20 cellular contexts compared by ENCODE assay signal in the genomic region with DNA sequence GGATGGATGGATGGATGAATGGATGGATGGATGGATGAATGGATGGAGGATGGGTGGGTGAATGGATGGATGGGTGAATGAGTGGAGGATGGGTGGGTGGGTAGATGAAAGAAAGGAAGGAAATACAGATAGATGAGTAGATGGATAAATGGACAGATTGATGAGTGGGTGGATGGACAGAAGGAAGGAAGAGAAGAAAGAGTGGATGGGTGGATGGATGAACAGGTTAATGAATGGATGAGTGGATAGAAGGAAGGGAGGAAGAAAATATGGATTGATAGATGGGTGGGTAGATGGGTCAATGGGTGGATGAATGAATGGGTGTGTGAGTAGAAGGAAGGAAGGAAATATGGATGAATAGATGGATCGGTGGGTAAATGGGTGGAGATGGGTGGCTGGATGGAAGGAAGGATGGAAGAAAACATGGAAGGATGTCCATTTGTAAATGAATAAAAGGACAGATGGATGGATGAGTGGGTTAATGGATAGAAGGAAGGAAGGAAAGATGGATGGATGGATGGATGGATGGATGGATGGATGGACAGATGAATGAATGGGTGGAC.
DNase-seq lines count a peak whose midpoint lies in the region; ATAC-seq, FAIRE-seq and TF ChIP-seq lines count a peak whose summit lies in the region.
"Had no signal": no experiment of that assay in that cellular context is flagged by ENCODE, and none has a peak within 500 bp of the region (broad histone marks: within the 10 kb centered on the region; RNA-seq: fewer than 3 reads in every experiment).

No MANE protein-coding gene starts in this region.

- no peak for TF ChIP-seq POLR2A in K562 (conservative IDR thresholded peaks at IDR 0.05)

- BruUV-seq in K562 (replicated peaks; lab: Mats Ljungman, UMichigan) = no TSS peak

- CTCF ChIA-PET in K562 (lab: Yijun Ruan, JAX; ENCODE audit: low intra/inter-chr PET ratio) = no interaction called here

- POLR2A ChIA-PET in K562 (lab: Yijun Ruan, JAX) = interaction anchor here (0.5 kb wide), 1 partner anchor 38 kb away, joined by 4 read pairs; no protein-coding TSS in a partner anchor

- no peaks in the 10 kb centered on the region for H3K9me3 ChIP-seq in K562 (replicated peaks; ENCODE audit: control insufficient read depth, insufficient read depth, low read depth, low read length)
- H3K9me3 ChIP-seq: Caco-2 had no signal

- peaks cover 0 to 16% of the 10 kb centered on the region in 2 experiments for H3K4me1 ChIP-seq in K562 (replicated peaks in 1 of 2; ENCODE audit: control insufficient read depth in 2 of 2, insufficient read depth in 2 of 2, low read length in 2 of 2)

- H3K27me3 ChIP-seq in K562 (ENCODE audit: control insufficient read depth in 2 of 2, insufficient read depth in 2 of 2, low read length in 2 of 2) = peaks cover 14 to 34% of the 10 kb centered on the region in 2 experiments; a peak in 4 of 5 replicates

- TF ChIP-seq EP300 in K562 (IDR thresholded peaks at IDR 0.05; ENCODE audit: low read length) = no peak

- no peak for TF ChIP-seq CTCF in K562 (IDR thresholded peaks at IDR 0.05 in 2 of 3, conservative IDR thresholded peaks at IDR 0.05 in 1 of 3; ENCODE audit: insufficient read depth in 2 of 3, low read depth in 1 of 3, low read length in 3 of 3)

- no peak overlapping the region for H3K9ac ChIP-seq in K562 (ENCODE audit: insufficient read depth in 1 of 2, low read depth in 2 of 2, low read length in 2 of 2)
- H3K9ac ChIP-seq: GM23248 had no signal

- no peaks in the 10 kb centered on the region for H3K36me3 ChIP-seq in K562 (ENCODE audit: control insufficient read depth, insufficient read depth, low read length)

- H3K27me3 Mint-ChIP-seq in stimulated activated naive CD8-positive, alpha-beta T cell treated with anti-CD3 and anti-CD28 coated beads, Interleukin-15, Interleukin-2, amounts not matched to agents 100 ng/mL and 50 ng/mL, for 24 hours = peaks cover 3% of the 10 kb centered on the region
- peaks cover 0 to 9% (median 3%) of the 10 kb centered on the region in 3 donors for H3K27me3 Mint-ChIP-seq in immature natural killer cell (ENCODE audit: low read depth in 3 of 3)
- H3K27me3 Mint-ChIP-seq in activated T-cell treated with anti-CD3 and anti-CD28 coated beads, Interleukin-2, amount 50 U/mL, for 72 hours (ENCODE audit: low read depth) = no peaks in the 10 kb centered on the region

- 0% methylated on average over 1 of the region's 1 CpG for WGBS in K562 (ENCODE audit: insufficient coverage, low coverage, missing lambda C conversion rate)

- H4K20me1 ChIP-seq in K562 (replicated peaks; ENCODE audit: control insufficient read depth, insufficient read depth, low read length) = no peaks in the 10 kb centered on the region; the same call in 1 of the 2 replicates

- ATAC-seq in stimulated activated naive CD8-positive, alpha-beta T cell treated with anti-CD3 and anti-CD28 coated beads, Interleukin-15, Interleukin-2, amounts not matched to agents 100 U/mL and 50 U/mL, for 24 hours = no peak
- no peak for ATAC-seq in K562
- ATAC-seq in activated T-cell treated with anti-CD3 and anti-CD28 coated beads, Interleukin-2, amount 50 U/mL, for 72 hours (replicated peaks in 1 of 2) = no peak
- ATAC-seq: CD8-positive, alpha-beta T cell; GM12878 had no signal

- in situ Hi-C loops in K562 (cut with MboI) = no loop called here

- no peak for TF ChIP-seq RAD21 in K562 (CRISPR knock-in tag; conservative IDR thresholded peaks at IDR 0.05 in 1 of 2, IDR thresholded peaks at IDR 0.05 in 1 of 2)

- no peak for DNase-seq in stimulated activated naive CD8-positive, alpha-beta T cell treated with anti-CD3 and anti-CD28 coated beads, Interleukin-15, Interleukin-2, amounts not matched to agents 100 U/mL and 50 U/mL, for 24 hours
- no peak for DNase-seq in K562 (ENCODE audit: extremely low read depth in 1 of 4, low spot score in 3 of 4)
- no peak for DNase-seq in immature natural killer cell
- no peak for DNase-seq in urothelium cell line (ENCODE audit: low spot score)
- no peak for DNase-seq in NCI-H1105 treated with DMSO at 0.1 percent for 48 hours (lab: John Stamatoyannopoulos, UW)
- no peak for DNase-seq in NCI-H2171 treated with DMSO at 0.1 percent for 48 hours (lab: John Stamatoyannopoulos, UW)
- no peak for DNase-seq in activated T-cell treated with anti-CD3 and anti-CD28 coated beads, Interleukin-2, amount 50 U/mL, for 72 hours
- DNase-seq: C1 segment of cervical spinal cord; Caco-2; CD8-positive, alpha-beta T cell; DMS153; DND-41; GM23248; H7; HCEC 1CT had no signal

- no peak overlapping the region for H2AFZ ChIP-seq in K562 (ENCODE audit: low read depth, low read length)
- H2AFZ ChIP-seq: GM23248 had no signal

- no peak overlapping the region for H3K4me3 ChIP-seq in K562
- H3K4me3 ChIP-seq: GM12878, GM23248 had no signal

- no peaks in the 10 kb centered on the region for H3K9me3 Mint-ChIP-seq in stimulated activated naive CD8-positive, alpha-beta T cell treated with anti-CD3 and anti-CD28 coated beads, Interleukin-15, Interleukin-2, amounts not matched to agents 100 ng/mL and 50 ng/mL, for 24 hours
- H3K9me3 Mint-ChIP-seq in immature natural killer cell = no peaks in the 10 kb centered on the region
- peaks cover 3 to 7% of the 10 kb centered on the region in 2 donors for H3K9me3 Mint-ChIP-seq in activated T-cell treated with anti-CD3 and anti-CD28 coated beads, Interleukin-2, amount 50 U/mL, for 72 hours
- H3K9me3 Mint-ChIP-seq: CD8-positive, alpha-beta T cell had no signal

- H3K27ac ChIP-seq in K562 (ENCODE audit: extremely low read depth, low read depth, low read length) = no peak overlapping the region
- H3K27ac ChIP-seq: GM23248 had no signal

- peaks cover 36% of the 10 kb centered on the region for H3K4me1 Mint-ChIP-seq in stimulated activated naive CD8-positive, alpha-beta T cell treated with anti-CD3 and anti-CD28 coated beads, Interleukin-15, Interleukin-2, amounts not matched to agents 100 ng/mL and 50 ng/mL, for 24 hours (ENCODE audit: low read depth)
- peaks cover 55 to 71% of the 10 kb centered on the region in 2 donors for H3K4me1 Mint-ChIP-seq in immature natural killer cell
- H3K4me1 Mint-ChIP-seq in activated T-cell treated with anti-CD3 and anti-CD28 coated beads, Interleukin-2, amount 50 U/mL, for 72 hours (ENCODE audit: low read depth) = peaks cover 27% of the 10 kb centered on the region

- no peaks in the 10 kb centered on the region for H3K36me3 Mint-ChIP-seq in stimulated activated naive CD8-positive, alpha-beta T cell treated with anti-CD3 and anti-CD28 coated beads, Interleukin-15, Interleukin-2, amounts not matched to agents 100 ng/mL and 50 ng/mL, for 24 hours (ENCODE audit: low read depth)
- peaks cover 0 to 4% (median 0%) of the 10 kb centered on the region in 3 donors for H3K36me3 Mint-ChIP-seq in immature natural killer cell
- H3K36me3 Mint-ChIP-seq in activated T-cell treated with anti-CD3 and anti-CD28 coated beads, Interleukin-2, amount 50 U/mL, for 72 hours (ENCODE audit: insufficient read depth in 2 of 2) = peaks cover 0 to 3% of the 10 kb centered on the region in 2 donors
- H3K36me3 Mint-ChIP-seq: CD8-positive, alpha-beta T cell had no signal

- FAIRE-seq in K562 (lab: Jason Lieb, UNC) (no peak), urothelium cell line (lab: Jason Lieb, UNC) (peak; percentile 77)
- FAIRE-seq: G401.6, GM12878, GM19239, H1 had no signal

- peak overlapping the region; percentile 57 for H3K27ac Mint-ChIP-seq in stimulated activated naive CD8-positive, alpha-beta T cell treated with anti-CD3 and anti-CD28 coated beads, Interleukin-15, Interleukin-2, amounts not matched to agents 100 ng/mL and 50 ng/mL, for 24 hours
- H3K27ac Mint-ChIP-seq in immature natural killer cell = peak overlapping the region in 5 of 6 donors; percentile 3 to 81 (median 42)
- H3K27ac Mint-ChIP-seq in activated T-cell treated with anti-CD3 and anti-CD28 coated beads, Interleukin-2, amount 50 U/mL, for 72 hours = no peak overlapping the region
- H3K27ac Mint-ChIP-seq: CD8-positive, alpha-beta T cell had no signal

- no peak overlapping the region for H3K4me3 Mint-ChIP-seq in stimulated activated naive CD8-positive, alpha-beta T cell treated with anti-CD3 and anti-CD28 coated beads, Interleukin-15, Interleukin-2, amounts not matched to agents 100 ng/mL and 50 ng/mL, for 24 hours
- H3K4me3 Mint-ChIP-seq in immature natural killer cell = peak overlapping the region in 2 of 5 donors; percentile 4 to 39
- no peak overlapping the region for H3K4me3 Mint-ChIP-seq in activated T-cell treated with anti-CD3 and anti-CD28 coated beads, Interleukin-2, amount 50 U/mL, for 72 hours
- H3K4me3 Mint-ChIP-seq: CD8-positive, alpha-beta T cell had no signal

- no peaks in the 10 kb centered on the region for H3K9me1 ChIP-seq in K562 (ENCODE audit: control insufficient read depth, insufficient read depth, low read length)

- no peaks in the 10 kb centered on the region for H3K79me2 ChIP-seq in K562 (ENCODE audit: control insufficient read depth, insufficient read depth, low read length)

- H3K4me2 ChIP-seq in K562 (ENCODE audit: insufficient read depth, low read length) = no peak overlapping the region

- intact Hi-C loops in K562 (cut with micrococcal nuclease) = no loop called here

TF ChIP-seq in K562, 482 proteins besides CTCF, POLR2A, EP300 and RAD21:
- 0 out of 2 replicates have a peak, but pooled peaks have one; percentile 6 for TF ChIP-seq EGR1 (conservative IDR thresholded peaks at IDR 0.05)
- 0 out of 2 replicates have a peak, but pooled peaks have one; percentile 29 for TF ChIP-seq EHMT2 (IDR thresholded peaks at IDR 0.05)
- no peak for TF ChIP-seq NFATC3 (IDR thresholded peaks at IDR 0.05)
